In the genomic region with DNA sequence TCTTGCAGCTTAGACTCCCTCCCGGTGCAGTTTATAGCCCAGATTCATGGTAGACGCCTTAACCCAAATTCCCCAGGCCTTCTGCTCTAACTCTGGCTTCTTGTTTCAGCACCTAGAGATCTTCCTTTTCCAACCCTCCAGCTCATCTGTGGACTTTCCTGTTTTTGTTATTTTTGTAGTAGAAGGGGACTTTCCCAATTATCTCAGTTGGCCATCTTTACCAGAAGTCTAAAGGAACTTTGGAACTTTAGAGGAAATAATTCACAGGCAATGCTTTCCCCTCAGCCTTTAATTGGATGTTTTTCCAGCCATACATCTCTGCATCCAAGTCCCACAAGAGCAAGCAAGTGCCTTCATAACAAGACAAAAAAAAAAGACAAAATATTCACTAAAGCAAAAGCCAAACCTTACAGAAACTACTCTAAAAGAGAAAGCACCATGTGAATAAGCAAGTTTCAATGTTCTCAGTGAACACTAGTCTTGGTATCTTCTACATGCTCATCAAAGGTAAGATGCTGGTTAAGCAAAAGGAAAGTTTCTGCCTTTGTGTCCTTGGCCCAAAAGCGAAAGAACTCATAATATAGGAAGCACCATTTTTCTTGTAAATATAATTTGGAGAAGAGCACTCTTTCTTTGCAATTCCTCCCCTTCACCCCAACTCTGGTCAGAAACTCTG, we compare ENCODE assay signal across 20 cellular contexts.
"Had no signal": no experiment of that assay in that cellular context is flagged by ENCODE, and none has a peak within 500 bp of the region (broad histone marks: within the 10 kb centered on the region; RNA-seq: fewer than 3 reads in every experiment).

No MANE protein-coding gene starts in this region.

- H3K9me3 Mint-ChIP-seq: activated CD8-positive, alpha-beta T cell treated with anti-CD3 and anti-CD28 coated beads for 36 hours; T-helper 2 cell treated with Interferon-gamma antibody and Interleukin-4, amounts not matched to agents 5 μg/mL and 100 μg/mL, for 36 hours had no signal

- H3K27ac ChIP-seq: esophagus squamous epithelium, foreskin keratinocyte, lower lobe of right lung, tibial nerve had no signal

- H3K27ac Mint-ChIP-seq: activated CD8-positive, alpha-beta T cell treated with anti-CD3 and anti-CD28 coated beads for 36 hours; activated naive CD8-positive, alpha-beta T cell; natural killer cell; T-helper 2 cell treated with Interferon-gamma antibody and Interleukin-4, amounts not matched to agents 5 μg/mL and 100 μg/mL, for 36 hours had no signal

- DNase-seq: activated CD8-positive, alpha-beta T cell treated with anti-CD3 and anti-CD28 coated beads for 36 hours; activated effector memory CD4-positive, alpha-beta T cell treated with anti-CD3 and anti-CD28 coated beads, Interleukin-2, amount 50 U/mL, for 16 hours; activated T-cell treated with anti-CD3 and anti-CD28 coated beads, Interleukin-2, amount 50 U/mL, for 1 hour; amniotic stem cell; effector CD4-positive, alpha-beta T cell; esophagus squamous epithelium; foreskin keratinocyte; glutamatergic neuron; hypothalamus; islet precursor cell; left colon; lower lobe of right lung; natural killer cell; nucleus accumbens; posterior cingulate gyrus; stimulated activated CD4-positive, alpha-beta T cell treated with anti-CD3 and anti-CD28 coated beads, Interleukin-2, amount 100 ng/mL, for 24 hours; stimulated activated naive CD8-positive, alpha-beta T cell treated with anti-CD3 and anti-CD28 coated beads, Interleukin-15, Interleukin-2, amounts not matched to agents 100 U/mL and 50 U/mL, for 24 hours had no signal

- H3K36me3 Mint-ChIP-seq: activated naive CD8-positive, alpha-beta T cell; natural killer cell had no signal

- H3K4me1 ChIP-seq: esophagus squamous epithelium, foreskin keratinocyte, lower lobe of right lung had no signal

- H3K4me3 ChIP-seq: esophagus squamous epithelium, lower lobe of right lung, tibial nerve had no signal

- H3K4me3 Mint-ChIP-seq: activated CD8-positive, alpha-beta T cell treated with anti-CD3 and anti-CD28 coated beads for 36 hours; activated naive CD8-positive, alpha-beta T cell; natural killer cell; T-helper 2 cell treated with Interferon-gamma antibody and Interleukin-4, amounts not matched to agents 5 μg/mL and 100 μg/mL, for 36 hours had no signal

- ATAC-seq: activated CD8-positive, alpha-beta T cell treated with anti-CD3 and anti-CD28 coated beads for 36 hours; foreskin keratinocyte; left colon; lower lobe of right lung; natural killer cell; stimulated activated naive CD8-positive, alpha-beta T cell treated with anti-CD3 and anti-CD28 coated beads, Interleukin-15, Interleukin-2, amounts not matched to agents 100 U/mL and 50 U/mL, for 24 hours had no signal

- H3K27me3 ChIP-seq: tibial nerve had no signal

- H3K4me1 Mint-ChIP-seq: natural killer cell had no signal

- H3K9me3 ChIP-seq: esophagus squamous epithelium, lower lobe of right lung, tibial nerve had no signal

- H3K36me3 ChIP-seq: esophagus squamous epithelium, lower lobe of right lung, tibial nerve had no signal
